In genomic region chr2:120223034-120223912, GRCh38 we compare ENCODE assay signal across 8 cellular contexts. TPM values are rescaled to one million over a fixed set of nuclear protein-coding genes. Genes with fewer than 3 reads are reported as not detected.
DNase-seq lines count a peak whose midpoint lies in the region; ATAC-seq and TF ChIP-seq lines count a peak whose summit lies in the region.

TSS of gene TMEM185B (minus strand) at chr2:120223400. CDS start at chr2:120222976, 424 bp downstream.

- peak within 1 kb of the TSS; percentile 67 for H3K9ac ChIP-seq in ES-I3 (ENCODE audit: low read depth, low read length)

- H3K9me3 ChIP-seq in ES-I3 (ENCODE audit: control insufficient read depth, insufficient read depth, low read length) = peaks cover 4% of the 10 kb centered on the region; the same call in 1 of the 2 replicates
- no peaks in the 10 kb centered on the region for H3K9me3 ChIP-seq in RWPE2 (ENCODE audit: severe bottlenecking)
- H3K9me3 ChIP-seq in neuron (ENCODE audit: low read length) = peaks cover 10% of the 10 kb centered on the region

- peak within 1 kb of the TSS; percentile 99 for H2AFZ ChIP-seq in neuron (ENCODE audit: low read depth, low read length)

- peak; percentile 83 for ATAC-seq in RWPE2 (ENCODE audit: low read depth)

- peak; percentile 81 for DNase-seq in GOT3 (lab: John Stamatoyannopoulos, UW)
- DNase-seq in LHCN-M2 (ENCODE audit: low read depth) = peak; percentile 73
- DNase-seq in RWPE2 (ENCODE audit: low spot score) = peak; percentile 83
- peak; percentile 97 for DNase-seq in activated effector memory CD4-positive, alpha-beta T cell treated with anti-CD3 and anti-CD28 coated beads, Interleukin-2, amount 50 U/mL, for 16 hours
- DNase-seq in foreskin fibroblast = peak; percentile 85 to 94

- H3K4me3 ChIP-seq in RWPE2 (ENCODE audit: severe bottlenecking) (peak within 1 kb of the TSS; percentile 48), foreskin fibroblast (ENCODE audit: low read depth in 1 of 2, low read length in 2 of 2) (peak within 1 kb of the TSS; percentile 64 to 66), neuron (ENCODE audit: low read length) (peak within 1 kb of the TSS; percentile 58)

- no peaks in the 10 kb centered on the region for H3K27me3 ChIP-seq in RWPE2 (ENCODE audit: insufficient read depth, poor library complexity, severe bottlenecking)
- peaks cover 40% of the 10 kb centered on the region for H3K27me3 ChIP-seq in neuron (ENCODE audit: insufficient read depth, low read length)

- H3K4me1 ChIP-seq in ES-I3 (ENCODE audit: insufficient read depth, low read length) (no peaks in the 10 kb centered on the region; the same call in 1 of the 2 replicates), RWPE2 (ENCODE audit: insufficient read depth, poor library complexity, severe bottlenecking) (peaks cover 21% of the 10 kb centered on the region), neuron (ENCODE audit: insufficient read depth, low read length) (peaks cover 3% of the 10 kb centered on the region)

- H3K27ac ChIP-seq in RWPE2 (ENCODE audit: poor library complexity, severe bottlenecking) = peak within 1 kb of the TSS; percentile 64

- H3K36me3 ChIP-seq in ES-I3 (ENCODE audit: insufficient read depth, low read length) (no peaks in the 10 kb centered on the region), RWPE2 (ENCODE audit: low read depth) (peaks cover 27% of the 10 kb centered on the region), neuron (ENCODE audit: insufficient read depth, low read length) (peaks cover 7% of the 10 kb centered on the region)

- TF ChIP-seq CTCF in RWPE2 (IDR thresholded peaks at IDR 0.05; ENCODE audit: poor library complexity, severe bottlenecking) (peak; percentile 54), foreskin fibroblast (IDR thresholded peaks at IDR 0.05; ENCODE audit: low read depth, low read length) (no peak), subcutaneous adipose tissue (IDR thresholded peaks at IDR 0.05; ENCODE audit: low read depth) (no peak)

RNA-seq across cellular contexts. Expression of gene TMEM185B, which starts in this region (rescaled TPM):
- total RNA-seq in LHCN-M2 (2014; rRNA removed) (39.8 and 41.6 TPM in 2 replicates), subcutaneous adipose tissue (10 to 100 TPM; 13.6 to 24.9 (median 17.7) TPM)
- polyA plus RNA-seq in LHCN-M2 (2012) = 17.1 TPM

Comparison
In these comparisons a context has a peak if more than half of its experiments do, and no peak if none do; other contexts are left out.
1. Peak in every context shown above with its lines: DNase-seq, ATAC-seq, H3K4me3 ChIP-seq and H3K27ac ChIP-seq.